ENCODE assay signal across 7 cellular contexts in the genomic region with DNA sequence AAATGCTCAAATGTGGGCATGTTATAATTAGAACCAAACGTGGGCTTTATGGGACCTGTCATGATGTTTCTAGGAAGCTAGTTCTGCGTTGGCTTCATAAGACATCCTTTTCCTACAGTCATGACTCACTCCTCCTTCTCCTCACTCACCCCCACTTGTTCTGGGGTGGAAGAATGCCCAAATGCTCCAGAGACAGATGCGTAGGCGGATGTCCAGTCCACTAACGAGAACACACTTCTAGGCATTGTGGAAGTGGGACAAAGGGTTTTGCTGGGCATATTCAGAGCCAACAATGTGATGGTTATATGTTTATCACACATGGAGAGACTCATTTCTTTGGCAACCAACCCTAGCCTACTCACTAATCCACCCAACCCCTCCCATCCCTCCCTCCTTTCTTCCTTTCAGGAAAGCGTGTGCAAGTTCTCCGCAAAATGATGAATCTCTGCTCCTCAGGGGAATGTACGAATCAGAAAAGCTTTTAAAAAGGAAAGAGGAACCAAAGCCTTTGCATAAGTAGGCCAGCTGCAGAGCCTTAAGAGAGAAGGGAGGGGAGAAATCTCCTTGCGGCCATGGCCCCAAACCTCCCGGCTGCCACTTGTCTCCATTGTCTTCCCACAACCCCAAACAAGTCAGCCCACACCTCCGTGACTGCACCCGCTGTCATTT.
A peak's percentile ranks its signal among the peaks of the same experiment; 100 is the strongest.
DNase-seq lines count a peak whose midpoint lies in the region; ATAC-seq and TF ChIP-seq lines count a peak whose summit lies in the region.

No MANE protein-coding gene starts in this region.

- H3K27me3 ChIP-seq in H9 (ENCODE audit: insufficient read depth, low read length) = no peaks in the 10 kb centered on the region

- no peak overlapping the region for H4K8ac ChIP-seq in H9 (replicated peaks; ENCODE audit: insufficient read length, low read depth, low read length)

- no peak overlapping the region for H2BK120ac ChIP-seq in H9 (ENCODE audit: low read depth, low read length, poor library complexity, severe bottlenecking)

- no peak overlapping the region for H3K14ac ChIP-seq in H9 (ENCODE audit: insufficient read depth, low read length)

- TF ChIP-seq CTCF in nephron (IDR thresholded peaks at IDR 0.05; ENCODE audit: unreplicated experiment in 3 of 3) (no peak), H9 (conservative IDR thresholded peaks at IDR 0.05) (no peak)

- no peaks in the 10 kb centered on the region for H3K79me1 ChIP-seq in H9 (ENCODE audit: insufficient read depth, low read depth, low read length, poor library complexity, severe bottlenecking)

- H3K79me2 ChIP-seq in H9 (ENCODE audit: insufficient read depth, low read length) = no peaks in the 10 kb centered on the region

- H3K4ac ChIP-seq in H9 (ENCODE audit: low read depth, low read length) = no peak overlapping the region

- no peak overlapping the region for H2BK20ac ChIP-seq in H9 (ENCODE audit: low read depth, low read length, poor library complexity, severe bottlenecking)

- WGBS in H9 (ENCODE audit: extremely low coverage, insufficient read length, low lambda C conversion rate) = no CpG with 5 or more reads among the region's 12 CpGs

- H3K4me2 ChIP-seq in H9 (ENCODE audit: insufficient read depth, insufficient read length, low read length) = no peak overlapping the region

- ATAC-seq in GM18868 (IDR thresholded peaks at IDR 0.05; ENCODE audit: unreplicated experiment) (peak; percentile 61), HG02759 (IDR thresholded peaks at IDR 0.05; ENCODE audit: unreplicated experiment) (peak; percentile 69), GM19467 (IDR thresholded peaks at IDR 0.05; ENCODE audit: unreplicated experiment) (no peak)

- no peak overlapping the region for H3T11ph ChIP-seq in H9 (ENCODE audit: low read length)

- H2BK5ac ChIP-seq in H9 (ENCODE audit: insufficient read length, low read length) = no peak overlapping the region

- peak overlapping the region; percentile 80 to 95 (median 92) for H3K27ac Mint-ChIP-seq in nephron
- H3K27ac Mint-ChIP-seq in H9 = peak overlapping the region in 1 of 3 experiments; percentile 69; a peak in 2 of 7 replicates

- no peaks in the 10 kb centered on the region for H3K23me2 ChIP-seq in H9 (ENCODE audit: insufficient read length, low read depth, low read length, poor library complexity, severe bottlenecking)

- no peak overlapping the region for H4K5ac ChIP-seq in H9 (ENCODE audit: insufficient read length, low read depth, low read length)

- 0 out of 2 replicates have a peak, but pooled peaks cover 2% of the 10 kb centered on the region for H3K4me1 ChIP-seq in H9 (ENCODE audit: insufficient read depth, low read length)

- H3K27ac ChIP-seq in epithelial cell of prostate (peak overlapping the region; percentile 72), H9 (ENCODE audit: insufficient read length, low read depth, low read length) (no peak overlapping the region)

- no peak overlapping the region for H3K18ac ChIP-seq in H9 (ENCODE audit: insufficient read length, low read depth, low read length)

- DNase-seq in RKO (ENCODE audit: low spot score) = peak; percentile 57
- peak; percentile 56 for DNase-seq in epithelial cell of prostate (ENCODE audit: low read depth, low spot score)
- no peak for DNase-seq in H9

- peaks cover 3% of the 10 kb centered on the region for H4K20me1 ChIP-seq in H9 (ENCODE audit: control insufficient read depth, insufficient read depth, insufficient read length)

- no peak overlapping the region for H2AFZ ChIP-seq in H9 (ENCODE audit: low read length)

- H3K36me3 Mint-ChIP-seq in nephron (ENCODE audit: low read depth) = no peaks in the 10 kb centered on the region
- no peaks in the 10 kb centered on the region for H3K36me3 Mint-ChIP-seq in H9 (ENCODE audit: insufficient read depth in 1 of 3, low read depth in 3 of 3)

- H3K27me3 Mint-ChIP-seq in nephron (ENCODE audit: low read depth) (no peaks in the 10 kb centered on the region), H9 (ENCODE audit: low read depth) (no peaks in the 10 kb centered on the region; the same call in 1 of the 2 replicates)

- H3K9ac ChIP-seq in H9 (ENCODE audit: extremely low read depth, insufficient read length, low read length) = no peak overlapping the region

- no peak overlapping the region for H2BK15ac ChIP-seq in H9 (ENCODE audit: low read depth, low read length)

- peak overlapping the region in 2 of 3 experiments; percentile 29 to 42 for H3K4me3 Mint-ChIP-seq in nephron
- H3K4me3 Mint-ChIP-seq in H9 = no peak overlapping the region

- H4K91ac ChIP-seq in H9 (ENCODE audit: insufficient read length, low read depth, low read length) = no peak overlapping the region

- no peaks in the 10 kb centered on the region for H3K9me3 ChIP-seq in H9 (ENCODE audit: control insufficient read depth, low read depth, low read length)

- no peak overlapping the region for H3K23ac ChIP-seq in H9 (ENCODE audit: insufficient read length, low read depth, low read length)

- no peak overlapping the region for H3K56ac ChIP-seq in H9 (ENCODE audit: insufficient read length, low read depth, low read length)

- H3K4me1 Mint-ChIP-seq in nephron = peaks cover 41% of the 10 kb centered on the region
- peaks cover 16 to 20% of the 10 kb centered on the region in 2 experiments for H3K4me1 Mint-ChIP-seq in H9

- no peak overlapping the region for H2AK5ac ChIP-seq in H9 (ENCODE audit: insufficient read length, low read length)

- H3K9me3 Mint-ChIP-seq in nephron (peaks cover 2% of the 10 kb centered on the region), H9 (no peaks in the 10 kb centered on the region; a peak in 1 of 5 replicates)

- H2BK12ac ChIP-seq in H9 (ENCODE audit: insufficient read length, low read depth, low read length) = no peak overlapping the region

Comparison
In these comparisons a context has a peak if more than half of its experiments do, and no peak if none do; other contexts are left out.
1. H3K4me3 Mint-ChIP-seq: peak in nephron (2 of 3); none in H9 (0 of 2).